Comparison of ENCODE assay signal across 11 cellular contexts in genomic region chr13:111344471-111345191, GRCh38. TPM values are rescaled to one million over a fixed set of nuclear protein-coding genes. Genes with fewer than 3 reads are reported as not detected.
A peak's percentile ranks its signal among the peaks of the same experiment; 100 is the strongest.
DNase-seq lines count a peak whose midpoint lies in the region; ATAC-seq and TF ChIP-seq lines count a peak whose summit lies in the region.
"Had no signal": no experiment of that assay in that cellular context is flagged by ENCODE, and none has a peak within 500 bp of the region (broad histone marks: within the 10 kb centered on the region; RNA-seq: fewer than 3 reads in every experiment).

No MANE protein-coding gene starts in this region.

- H3K27ac Mint-ChIP-seq in activated CD8-positive, alpha-beta T cell treated with anti-CD3 and anti-CD28 coated beads, Interleukin-2, amount 10 ng/mL, durations not matched to agents 7 days and 5 days, result no peak overlapping the region
- H3K27ac Mint-ChIP-seq in activated CD8-positive, alpha-beta T cell treated with anti-CD3 and anti-CD28 coated beads for 36 hours, result no peak overlapping the region

- no peak overlapping the region for H3K4me3 Mint-ChIP-seq in activated CD8-positive, alpha-beta T cell treated with anti-CD3 and anti-CD28 coated beads, Interleukin-2, amount 10 ng/mL, durations not matched to agents 7 days and 5 days
- no peak overlapping the region for H3K4me3 Mint-ChIP-seq in activated CD8-positive, alpha-beta T cell treated with anti-CD3 and anti-CD28 coated beads for 36 hours
- H3K4me3 Mint-ChIP-seq: CD4-positive, CD25-positive, alpha-beta regulatory T cell had no signal

- DNase-seq in activated CD8-positive, alpha-beta T cell treated with anti-CD3 and anti-CD28 coated beads, Interleukin-2, amount 10 ng/mL, durations not matched to agents 7 days and 5 days, result peak; percentile 18
- no peak for DNase-seq in activated CD8-positive, alpha-beta T cell treated with anti-CD3 and anti-CD28 coated beads for 36 hours
- DNase-seq in NCI-H774 (lab: John Stamatoyannopoulos, UW) (peak; percentile 66), fibroblast of the aortic adventitia (ENCODE audit: low read depth) (peak; percentile 7), thyroid gland (peak; percentile 92), NCI-H226 (no peak)
- no peak for DNase-seq in activated CD4-positive, CD25-positive, alpha-beta regulatory T cell treated with anti-CD3 and anti-CD28 coated beads, Interleukin-2, amount 50 U/mL, for 72 hours
- DNase-seq: activated CD4-positive, alpha-beta T cell treated with anti-CD3 and anti-CD28 coated beads for 4 hours; CD4-positive, CD25-positive, alpha-beta regulatory T cell had no signal

- intact Hi-C loops in activated CD8-positive, alpha-beta T cell treated with anti-CD3 and anti-CD28 coated beads for 36 hours (cut with micrococcal nuclease), result no loop called here
- intact Hi-C loops in thyroid gland (cut with DNase I), result no loop called here

- TF ChIP-seq POLR2A in thyroid gland (IDR thresholded peaks at IDR 0.05), result no peak

- no peaks in the 10 kb centered on the region for H3K4me1 ChIP-seq in thyroid gland
- H3K4me1 ChIP-seq: heart right ventricle had no signal

- H3K4me3 ChIP-seq in fibroblast of the aortic adventitia (ENCODE audit: low read depth, low read length) (no peak overlapping the region), thyroid gland (replicated peaks in 1 of 3) (no peak overlapping the region)
- H3K4me3 ChIP-seq: heart right ventricle had no signal

- H3K27me3 ChIP-seq in thyroid gland, result no peaks in the 10 kb centered on the region
- H3K27me3 ChIP-seq: heart right ventricle had no signal

- 48 to 49% methylated on average over 17 to 24 of the region's 25 CpGs for WGBS in thyroid gland, 2 donors

- no peak for ATAC-seq in activated CD8-positive, alpha-beta T cell treated with anti-CD3 and anti-CD28 coated beads, Interleukin-2, amount 10 ng/mL, durations not matched to agents 7 days and 5 days
- ATAC-seq in activated CD8-positive, alpha-beta T cell treated with anti-CD3 and anti-CD28 coated beads for 36 hours, result no peak
- no peak for ATAC-seq in HG03432 (IDR thresholded peaks at IDR 0.05; ENCODE audit: unreplicated experiment)

- H3K9me3 ChIP-seq in thyroid gland, result no peaks in the 10 kb centered on the region

- no peaks in the 10 kb centered on the region for H3K9me3 Mint-ChIP-seq in activated CD8-positive, alpha-beta T cell treated with anti-CD3 and anti-CD28 coated beads, Interleukin-2, amount 10 ng/mL, durations not matched to agents 7 days and 5 days (ENCODE audit: insufficient read depth)
- no peaks in the 10 kb centered on the region for H3K9me3 Mint-ChIP-seq in activated CD8-positive, alpha-beta T cell treated with anti-CD3 and anti-CD28 coated beads for 36 hours

- POLR2A ChIA-PET in activated CD8-positive, alpha-beta T cell treated with anti-CD3 and anti-CD28 coated beads, Interleukin-2, amount 10 ng/mL, durations not matched to agents 7 days and 5 days (lab: Charles Lee), result no interaction called here
- POLR2A ChIA-PET in activated CD8-positive, alpha-beta T cell treated with anti-CD3 and anti-CD28 coated beads for 36 hours (lab: Charles Lee), result no interaction called here

- no peak for TF ChIP-seq CTCF in activated CD8-positive, alpha-beta T cell treated with anti-CD3 and anti-CD28 coated beads for 36 hours (IDR thresholded peaks at IDR 0.05)
- TF ChIP-seq CTCF in fibroblast of the aortic adventitia (IDR thresholded peaks at IDR 0.05; ENCODE audit: insufficient read depth, low read length), result peak; percentile 32
- TF ChIP-seq CTCF in thyroid gland (IDR thresholded peaks at IDR 0.05), result peak in 5 of 6 experiments; percentile 17 to 64 (median 47)

- no peaks in the 10 kb centered on the region for H3K36me3 Mint-ChIP-seq in activated CD8-positive, alpha-beta T cell treated with anti-CD3 and anti-CD28 coated beads, Interleukin-2, amount 10 ng/mL, durations not matched to agents 7 days and 5 days (ENCODE audit: low read depth)
- peaks cover 1% of the 10 kb centered on the region for H3K36me3 Mint-ChIP-seq in activated CD8-positive, alpha-beta T cell treated with anti-CD3 and anti-CD28 coated beads for 36 hours (ENCODE audit: low read depth)

- CTCF ChIA-PET in activated CD8-positive, alpha-beta T cell treated with anti-CD3 and anti-CD28 coated beads, Interleukin-2, amount 10 ng/mL, durations not matched to agents 7 days and 5 days (lab: Charles Lee), result no interaction called here
- CTCF ChIA-PET in activated CD8-positive, alpha-beta T cell treated with anti-CD3 and anti-CD28 coated beads for 36 hours (lab: Charles Lee), result no interaction called here

- peaks cover 4% of the 10 kb centered on the region for H3K4me1 Mint-ChIP-seq in activated CD8-positive, alpha-beta T cell treated with anti-CD3 and anti-CD28 coated beads, Interleukin-2, amount 10 ng/mL, durations not matched to agents 7 days and 5 days (ENCODE audit: low read depth)
- H3K4me1 Mint-ChIP-seq in activated CD8-positive, alpha-beta T cell treated with anti-CD3 and anti-CD28 coated beads for 36 hours (ENCODE audit: low read depth), result peaks cover 3% of the 10 kb centered on the region

- no peaks in the 10 kb centered on the region for H3K36me3 ChIP-seq in thyroid gland

- no peaks in the 10 kb centered on the region for H3K27me3 Mint-ChIP-seq in activated CD8-positive, alpha-beta T cell treated with anti-CD3 and anti-CD28 coated beads, Interleukin-2, amount 10 ng/mL, durations not matched to agents 7 days and 5 days (ENCODE audit: low read depth)
- H3K27me3 Mint-ChIP-seq in activated CD8-positive, alpha-beta T cell treated with anti-CD3 and anti-CD28 coated beads for 36 hours, result no peaks in the 10 kb centered on the region
- H3K27me3 Mint-ChIP-seq: CD4-positive, CD25-positive, alpha-beta regulatory T cell had no signal

- no peak overlapping the region for H3K27ac ChIP-seq in thyroid gland
- H3K27ac ChIP-seq: heart right ventricle had no signal

RNA-seq across cellular contexts. Expression of gene TEX29, which starts 24.2 kb away (rescaled TPM):
- not detected for total RNA-seq in activated CD8-positive, alpha-beta T cell treated with anti-CD3 and anti-CD28 coated beads, Interleukin-2, amount 10 ng/mL, durations not matched to agents 7 days and 5 days
- total RNA-seq in activated CD8-positive, alpha-beta T cell treated with anti-CD3 and anti-CD28 coated beads for 36 hours, result under 1 TPM; 0.50 to 0.67 TPM
- not detected in 2 replicates for total RNA-seq in fibroblast of the aortic adventitia (ENCODE audit: low replicate concordance)
- not detected for total RNA-seq in thyroid gland
- total RNA-seq: CD4-positive, CD25-positive, alpha-beta regulatory T cell had no signal

Comparison
In these comparisons a context has a peak if more than half of its experiments do, and no peak if none do; other contexts are left out.
1. DNase-seq: peak in activated CD8-positive, alpha-beta T cell treated with anti-CD3 and anti-CD28 coated beads, Interleukin-2, amount 10 ng/mL, durations not matched to agents 7 days and 5 days (single experiment), NCI-H774 (single experiment), fibroblast of the aortic adventitia (single experiment) and thyroid gland (2 of 2); none in activated CD8-positive, alpha-beta T cell treated with anti-CD3 and anti-CD28 coated beads for 36 hours (single experiment), NCI-H226 (single experiment) and activated CD4-positive, CD25-positive, alpha-beta regulatory T cell treated with anti-CD3 and anti-CD28 coated beads, Interleukin-2, amount 50 U/mL, for 72 hours (single experiment).